ENCODE assay signal across 19 cellular contexts in genomic region chr4:37393889-37394288, GRCh38.
DNase-seq lines count a peak whose midpoint lies in the region; ATAC-seq and TF ChIP-seq lines count a peak whose summit lies in the region.
"Had no signal": no experiment of that assay in that cellular context is flagged by ENCODE, and none has a peak within 500 bp of the region (broad histone marks: within the 10 kb centered on the region; RNA-seq: fewer than 3 reads in every experiment).

No MANE protein-coding gene starts in this region.

- H3K4me1 ChIP-seq in psoas muscle: no peaks in the 10 kb centered on the region
- H3K4me1 ChIP-seq: BE2C, parathyroid adenoma had no signal

- peak; percentile 50 for DNase-seq in Jurkat, Clone E6-1 (ENCODE audit: low read depth, low spot score)
- DNase-seq in renal cortical epithelial cell (ENCODE audit: low read depth): peak; percentile 13
- DNase-seq in GM13976 (ENCODE audit: low spot score): no peak
- DNase-seq in psoas muscle: no peak
- DNase-seq: activated CD4-positive, alpha-beta T cell treated with anti-CD3 and anti-CD28 coated beads, Interleukin-2, amount 10 ng/mL, durations not matched to agents 24 days and 14 days; activated naive CD8-positive, alpha-beta T cell treated with anti-CD3 and anti-CD28 coated beads, Interleukin-2, amount 10 ng/mL, durations not matched to agents 7 days and 5 days; activated T-cell treated with anti-CD3 and anti-CD28 coated beads, Interleukin-2, amount 50 U/mL, for 1 hour; BE2C; dermis blood vessel endothelial cell; HCEC 1CT; NCI-H2081; NCI-H524; PC-3 had no signal

- in situ Hi-C loops in GM13976 (cut with MboI; ENCODE audit: low sequenced_read_pairs, unreplicated experiment): no loop called here

- H3K9me3 ChIP-seq in psoas muscle: no peaks in the 10 kb centered on the region
- H3K9me3 ChIP-seq: BE2C had no signal

- H3K27me3 ChIP-seq in psoas muscle (ENCODE audit: insufficient read depth in 3 of 3, low read length in 2 of 3): no peaks in the 10 kb centered on the region

- H3K27ac ChIP-seq in psoas muscle: no peak overlapping the region
- H3K27ac ChIP-seq: parathyroid adenoma had no signal

- TF ChIP-seq CTCF in GM13976 (IDR thresholded peaks at IDR 0.05; ENCODE audit: borderline replicate concordance, control extremely low read depth, extremely low read depth, insufficient read depth, missing control alignments) (no peak), psoas muscle (IDR thresholded peaks at IDR 0.05) (no peak)

- no peak overlapping the region for H3K4me3 ChIP-seq in Jurkat, Clone E6-1 (ENCODE audit: low read length)
- no peak overlapping the region for H3K4me3 ChIP-seq in psoas muscle
- H3K4me3 ChIP-seq: lung, smooth muscle cell had no signal

- intact Hi-C loops in psoas muscle (cut with DNase I): loop anchor here in 1 of 2 donors (10.0 kb wide), 1 partner anchor 1039 kb away; no protein-coding TSS in a partner anchor

- 82 to 87% (median 85%) methylated on average over 3 of the region's 3 CpGs for WGBS in psoas muscle, 3 donors

- H3K36me3 ChIP-seq in psoas muscle (ENCODE audit: insufficient read depth in 1 of 2, low read depth in 1 of 2): no peaks in the 10 kb centered on the region
- H3K36me3 ChIP-seq: BE2C had no signal

- ATAC-seq in GM19397 (IDR thresholded peaks at IDR 0.05; ENCODE audit: unreplicated experiment) (peak; percentile 46), HG02938 (IDR thresholded peaks at IDR 0.05; ENCODE audit: unreplicated experiment) (peak; percentile 52), GM18868 (IDR thresholded peaks at IDR 0.05; ENCODE audit: unreplicated experiment) (no peak), psoas muscle (no peak)
- ATAC-seq: PC-3 had no signal

Comparison
In these comparisons a context has a peak if more than half of its experiments do, and no peak if none do; other contexts are left out.
1. ATAC-seq: peak in GM19397 (single experiment) and HG02938 (single experiment); none in GM18868 (single experiment) and psoas muscle (0 of 4).
2. DNase-seq: peak in Jurkat, Clone E6-1 (single experiment) and renal cortical epithelial cell (single experiment); none in GM13976 (single experiment) and psoas muscle (0 of 2).